35 cellular contexts compared by ENCODE assay signal in the genomic region with DNA sequence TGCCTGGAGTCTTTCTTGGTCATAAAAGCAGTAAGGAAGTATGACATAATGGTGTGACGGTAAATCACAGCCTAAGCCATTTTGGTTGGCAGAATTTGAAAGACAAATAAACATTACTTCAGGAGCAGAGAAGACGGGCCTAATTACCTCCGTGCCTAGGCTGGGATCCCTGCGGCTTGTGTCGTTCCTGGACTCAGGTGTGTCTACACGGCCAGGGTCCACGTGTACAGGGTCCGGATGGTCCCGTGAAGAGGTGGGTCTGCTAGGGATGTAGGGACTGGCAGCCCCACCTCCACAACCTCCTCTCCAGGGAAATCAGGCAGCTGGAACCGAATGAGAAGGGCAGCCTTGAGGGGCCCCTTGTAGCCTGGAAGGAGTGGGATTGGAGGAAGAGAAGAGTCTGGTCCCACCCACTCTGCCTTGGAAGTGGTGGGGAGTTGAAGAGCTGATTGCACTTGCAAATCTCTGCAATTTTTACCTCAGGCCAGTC. TPM values are rescaled to one million over a fixed set of nuclear protein-coding genes. Genes with fewer than 3 reads are reported as not detected.
"Had no signal": no experiment of that assay in that cellular context is flagged by ENCODE, and none has a peak within 500 bp of the region (broad histone marks: within the 10 kb centered on the region; RNA-seq: fewer than 3 reads in every experiment).

No MANE protein-coding gene starts in this region.

- H3K36me3 ChIP-seq: ascending aorta, cardiac muscle cell, MG63, WERI-Rb-1 had no signal

- H3K27me3 ChIP-seq: ascending aorta, cardiac muscle cell, MG63 had no signal

- H3K9me3 ChIP-seq: ascending aorta, MG63 had no signal

- H3K4me1 Mint-ChIP-seq: activated T-helper 17 cell treated with anti-CD3 and anti-CD28 coated beads, Interleukin-2, amount 50 U/mL, for 72 hours had no signal

- H3K4me1 ChIP-seq: ascending aorta had no signal

- DNase-seq: activated CD4-positive, alpha-beta T cell treated with anti-CD3 and anti-CD28 coated beads, Interleukin-2, amount 10 ng/mL, durations not matched to agents 24 days and 14 days; activated CD4-positive, alpha-beta T cell treated with anti-CD3 and anti-CD28 coated beads, Interleukin-2, amount 50 U/mL, for 4 hours; activated CD8-positive, alpha-beta T cell treated with anti-CD3 and anti-CD28 coated beads for 36 hours; activated gamma-delta T cell; activated naive CD4-positive, alpha-beta T cell treated with Interleukin-2 at 50 U/mL for 16 hours; activated naive CD8-positive, alpha-beta T cell treated with anti-CD3 and anti-CD28 coated beads, Interleukin-2, amount 10 ng/mL, durations not matched to agents 7 days and 5 days; activated T-cell treated with anti-CD3 and anti-CD28 coated beads, Interleukin-2, amount 50 U/mL, for 1 hour; activated T-cell treated with anti-CD3 and anti-CD28 coated beads, Interleukin-2, amount 50 U/mL, for 72 hours; amygdala; Kasumi-1; MG63; NCI-H1048; NCI-H1105 treated with DMSO at 0.1 percent for 48 hours; NCI-H1436; NCI-H1694; NCI-H1930; NCI-H446; NCI-H510A treated with DMSO at 0.1 percent for 48 hours; NCI-H526 treated with DMSO at 0.1 percent for 48 hours; NK-92 treated with Interleukin-12 subunit alpha and Interleukin-12 subunit beta, amount 100 ng/mL, for 24 hours; PC-3; Right ventricle myocardium superior; T1000; WERI-Rb-1 had no signal

- H3K4me3 ChIP-seq: ascending aorta, cardiac muscle cell, MG63, SK-N-MC had no signal

- H3K27ac ChIP-seq: ascending aorta, cardiac muscle cell, SK-N-MC, WERI-Rb-1 had no signal

- H3K9me3 Mint-ChIP-seq: activated CD4-positive, alpha-beta T cell treated with anti-CD3 and anti-CD28 coated beads, Interleukin-2, amount 10 ng/mL, durations not matched to agents 24 days and 14 days; activated CD8-positive, alpha-beta T cell treated with anti-CD3 and anti-CD28 coated beads for 36 hours; activated naive CD4-positive, alpha-beta T cell treated with anti-CD3 and anti-CD28 coated beads, Interleukin-2, amount 50 U/mL, for 24 hours; activated naive CD8-positive, alpha-beta T cell treated with anti-CD3 and anti-CD28 coated beads, Interleukin-2, amount 10 ng/mL, durations not matched to agents 7 days and 5 days; activated T-cell treated with anti-CD3 and anti-CD28 coated beads, Interleukin-2, amount 50 U/mL, for 72 hours; activated T-helper 17 cell treated with anti-CD3 and anti-CD28 coated beads, Interleukin-2, amount 50 U/mL, for 72 hours; central memory CD8-positive, alpha-beta T cell had no signal

- H3K27me3 Mint-ChIP-seq: activated naive CD4-positive, alpha-beta T cell treated with anti-CD3 and anti-CD28 coated beads, Interleukin-2, amount 50 U/mL, for 24 hours; activated naive CD8-positive, alpha-beta T cell treated with anti-CD3 and anti-CD28 coated beads, Interleukin-2, amount 10 ng/mL, durations not matched to agents 7 days and 5 days had no signal

- H3K36me3 Mint-ChIP-seq: activated naive CD4-positive, alpha-beta T cell treated with anti-CD3 and anti-CD28 coated beads, Interleukin-2, amount 50 U/mL, for 24 hours; activated naive CD8-positive, alpha-beta T cell treated with anti-CD3 and anti-CD28 coated beads, Interleukin-2, amount 10 ng/mL, durations not matched to agents 7 days and 5 days had no signal

- H3K27ac Mint-ChIP-seq: activated CD4-positive, alpha-beta T cell treated with anti-CD3 and anti-CD28 coated beads, Interleukin-2, amount 10 ng/mL, durations not matched to agents 24 days and 14 days; activated CD8-positive, alpha-beta T cell treated with anti-CD3 and anti-CD28 coated beads for 36 hours; activated naive CD4-positive, alpha-beta T cell treated with anti-CD3 and anti-CD28 coated beads, Interleukin-2, amount 50 U/mL, for 24 hours; activated naive CD8-positive, alpha-beta T cell treated with anti-CD3 and anti-CD28 coated beads, Interleukin-2, amount 10 ng/mL, durations not matched to agents 7 days and 5 days; activated T-cell treated with anti-CD3 and anti-CD28 coated beads, Interleukin-2, amount 50 U/mL, for 72 hours; activated T-helper 17 cell treated with anti-CD3 and anti-CD28 coated beads, Interleukin-2, amount 50 U/mL, for 72 hours had no signal

- H3K4me3 Mint-ChIP-seq: activated CD4-positive, alpha-beta T cell treated with anti-CD3 and anti-CD28 coated beads, Interleukin-2, amount 10 ng/mL, durations not matched to agents 24 days and 14 days; activated CD8-positive, alpha-beta T cell treated with anti-CD3 and anti-CD28 coated beads for 36 hours; activated naive CD4-positive, alpha-beta T cell treated with anti-CD3 and anti-CD28 coated beads, Interleukin-2, amount 50 U/mL, for 24 hours; activated naive CD8-positive, alpha-beta T cell treated with anti-CD3 and anti-CD28 coated beads, Interleukin-2, amount 10 ng/mL, durations not matched to agents 7 days and 5 days; activated T-cell treated with anti-CD3 and anti-CD28 coated beads, Interleukin-2, amount 50 U/mL, for 72 hours; activated T-helper 17 cell treated with anti-CD3 and anti-CD28 coated beads, Interleukin-2, amount 50 U/mL, for 72 hours; central memory CD8-positive, alpha-beta T cell had no signal

RNA-seq across cellular contexts. Expression of a gene that starts 55.4 kb away (rescaled TPM):
- total RNA-seq: activated CD4-positive, alpha-beta T cell treated with anti-CD3 and anti-CD28 coated beads, Interleukin-2, amount 10 ng/mL, durations not matched to agents 24 days and 14 days; activated CD8-positive, alpha-beta memory T cell treated with anti-CD3 and anti-CD28 coated beads for 36 hours; activated CD8-positive, alpha-beta T cell treated with anti-CD3 and anti-CD28 coated beads for 36 hours; activated naive CD8-positive, alpha-beta T cell treated with anti-CD3 and anti-CD28 coated beads, Interleukin-2, amount 10 ng/mL, durations not matched to agents 7 days and 5 days; ascending aorta; chondrocyte; Right ventricle myocardium superior; T-helper 1 cell treated with Interleukin-12 subunit alpha and Interleukin-12 subunit beta and Interleukin-4 antibody, amounts not matched to agents 30 ng/mL and 1 ng/mL, for 36 hours; T-helper 2 cell treated with Interferon-gamma antibody and Interleukin-4, amounts not matched to agents 100 ng/mL and 5 ng/mL, for 36 hours had no signal
- polyA plus RNA-seq: adipose tissue had no signal
